Comparison of ENCODE assay signal across 27 cellular contexts in genomic region chr6:164424489-164424888, GRCh38.
DNase-seq lines count a peak whose midpoint lies in the region; TF ChIP-seq lines count a peak whose summit lies in the region.
"Had no signal": no experiment of that assay in that cellular context is flagged by ENCODE, and none has a peak within 500 bp of the region (broad histone marks: within the 10 kb centered on the region; RNA-seq: fewer than 3 reads in every experiment).

No MANE protein-coding gene starts in this region.

- TF ChIP-seq CTCF in HEK293 (tag by site-specific recombination; IDR thresholded peaks at IDR 0.05), result no peak

- no peak overlapping the region for H3K27ac ChIP-seq in HEK293 (ENCODE audit: extremely low read depth, low read depth, low read length)
- H3K27ac ChIP-seq: 22Rv1; A549; BLaER1; BLaER1 treated with 17β-estradiol and CSF1 and Interleukin-3, amounts not matched to agents 10 nM and 100 nM; C4-2B had no signal

- no peaks in the 10 kb centered on the region for H3K9me3 ChIP-seq in HEK293 (ENCODE audit: control insufficient read depth, insufficient read depth, low read depth, low read length)
- H3K9me3 ChIP-seq: A549, BE2C, Caco-2 had no signal

- no peak overlapping the region for H3K4me3 ChIP-seq in HEK293 (ENCODE audit: low read depth, low read length)
- H3K4me3 ChIP-seq: A549; BLaER1; BLaER1 treated with 17β-estradiol and CSF1 and Interleukin-3, amounts not matched to agents 10 nM and 100 nM had no signal

- no peak for DNase-seq in T-helper 9 cell
- DNase-seq: 8988T; ACHN; AML-193; BE2C; C1 segment of cervical spinal cord; Caco-2; Calu3; CD4-positive, alpha-beta memory T cell; CD4-positive, alpha-beta T cell; CD4-positive, CD25-positive, alpha-beta regulatory T cell; CD8-positive, alpha-beta memory T cell; CD8-positive, alpha-beta T cell; COR-L47; DMS 273 treated with DMSO at 0.1 percent for 48 hours; DMS153; DMS53; DMS79; DMS79 treated with DMSO at 0.1 percent for 48 hours; DND-41; EL had no signal

- H3K36me3 ChIP-seq in HEK293 (ENCODE audit: control insufficient read depth in 2 of 2, insufficient read depth in 1 of 2, low read length in 2 of 2), result no peaks in the 10 kb centered on the region
- H3K36me3 ChIP-seq: BE2C, BLaER1 had no signal

- CTCF ChIA-PET in HEK293 (lab: Yijun Ruan, JAX), result no interaction called here

- no peaks in the 10 kb centered on the region for H3K4me1 ChIP-seq in HEK293 (ENCODE audit: control insufficient read depth, insufficient read depth, low read length)
- H3K4me1 ChIP-seq: A549; BE2C; BLaER1; BLaER1 treated with 17β-estradiol and CSF1 and Interleukin-3, amounts not matched to agents 10 nM and 100 nM; Caco-2 had no signal

- POLR2A ChIA-PET in HEK293 (lab: Yijun Ruan, JAX), result no interaction called here

TF ChIP-seq in HEK293, 187 proteins besides CTCF, POLR2A, EP300 and RAD21:
- TF ChIP-seq ZNF747 (tag by site-specific recombination; IDR thresholded peaks at IDR 0.05), result no peak
- no peak for TF ChIP-seq ZNF274 (IDR thresholded peaks at IDR 0.05; ENCODE audit: low read length)
- no peak for TF ChIP-seq ZNF274 (tag by site-specific recombination; IDR thresholded peaks at IDR 0.05; ENCODE audit: borderline replicate concordance)
- no peak for TF ChIP-seq ZFP3 (tag by site-specific recombination; IDR thresholded peaks at IDR 0.05; ENCODE audit: low read depth)
- TF ChIP-seq ZNF677 (tag by site-specific recombination; IDR thresholded peaks at IDR 0.05), result peak; percentile 94
- no peak for TF ChIP-seq ZNF423 (tag by site-specific recombination; IDR thresholded peaks at IDR 0.05)
- TF ChIP-seq ZNF426 (tag by site-specific recombination; IDR thresholded peaks at IDR 0.05), result no peak
- no peak for TF ChIP-seq ZNF341 (tag by site-specific recombination; IDR thresholded peaks at IDR 0.05; ENCODE audit: low read depth)
